24 cellular contexts compared by ENCODE assay signal in genomic region chr6:349491-349921, GRCh38. TPM values are rescaled to one million over a fixed set of nuclear protein-coding genes. Genes with fewer than 3 reads are reported as not detected.
DNase-seq lines count a peak whose midpoint lies in the region; ATAC-seq and TF ChIP-seq lines count a peak whose summit lies in the region.
"Had no signal": no experiment of that assay in that cellular context is flagged by ENCODE, and none has a peak within 500 bp of the region (broad histone marks: within the 10 kb centered on the region; RNA-seq: fewer than 3 reads in every experiment).

No MANE protein-coding gene starts in this region.

- H3K9ac ChIP-seq in neuronal stem cell (ENCODE audit: low read depth, low read length, poor library complexity) (peak overlapping the region; percentile 52), mesenchymal stem cell (ENCODE audit: low read length) (no peak overlapping the region)
- H3K9ac ChIP-seq: KMS-11 had no signal

- H4K91ac ChIP-seq in neuronal stem cell (ENCODE audit: low read depth, low read length, poor library complexity) (no peak overlapping the region), mesenchymal stem cell (ENCODE audit: low read length) (no peak overlapping the region)

- H3K27ac ChIP-seq in neuronal stem cell (replicated peaks; ENCODE audit: low read length) = no peak overlapping the region
- H3K27ac ChIP-seq in mesenchymal stem cell (ENCODE audit: low read length, poor library complexity, severe bottlenecking) = no peak overlapping the region
- H3K27ac ChIP-seq: 22Rv1, KMS-11, PC-9, SJSA1 had no signal

- H2BK5ac ChIP-seq in neuronal stem cell (ENCODE audit: low read length) = no peak overlapping the region
- no peak overlapping the region for H2BK5ac ChIP-seq in mesenchymal stem cell (ENCODE audit: low read depth, low read length, poor library complexity, severe bottlenecking)

- no peaks in the 10 kb centered on the region for H3K4me1 Mint-ChIP-seq in chondrocyte (ENCODE audit: low read depth)

- H3K14ac ChIP-seq in neuronal stem cell (ENCODE audit: low read length) (no peak overlapping the region), mesenchymal stem cell (ENCODE audit: low read length in 2 of 2) (no peak overlapping the region)

- H2BK15ac ChIP-seq in neuronal stem cell (ENCODE audit: low read length) (no peak overlapping the region), mesenchymal stem cell (ENCODE audit: low read depth, poor library complexity, severe bottlenecking) (no peak overlapping the region)

- no CpG with 5 or more reads among the region's 6 CpGs for WGBS in neuronal stem cell (ENCODE audit: extremely low coverage in 2 of 2, insufficient read length in 2 of 2, insufficient replicate concordance in 1 of 2), 2 donors
- WGBS in mesenchymal stem cell = 82% methylated on average over 6 of the region's 6 CpGs

- H2AFZ ChIP-seq in neuronal stem cell (ENCODE audit: low read length) (no peak overlapping the region), mesenchymal stem cell (ENCODE audit: low read depth, low read length) (no peak overlapping the region)
- H2AFZ ChIP-seq: PC-9 had no signal

- H3K4ac ChIP-seq in neuronal stem cell (ENCODE audit: low read length) (no peak overlapping the region), mesenchymal stem cell (ENCODE audit: low read depth in 1 of 2, low read length in 2 of 2) (no peak overlapping the region)

- H2AK5ac ChIP-seq in neuronal stem cell (ENCODE audit: low read depth, low read length) (no peak overlapping the region), mesenchymal stem cell (ENCODE audit: low read length, severe bottlenecking) (no peak overlapping the region)

- no peak overlapping the region for H3K18ac ChIP-seq in neuronal stem cell (ENCODE audit: low read length)
- no peak overlapping the region for H3K18ac ChIP-seq in mesenchymal stem cell (ENCODE audit: low read depth in 1 of 2, low read length in 2 of 2)

- H3K4me3 ChIP-seq in neuronal stem cell (ENCODE audit: low read length in 2 of 2) (no peak overlapping the region), mesenchymal stem cell (ENCODE audit: insufficient read depth in 1 of 2, low read depth in 1 of 2, low read length in 2 of 2) (no peak overlapping the region)
- H3K4me3 ChIP-seq: PC-9, SJSA1 had no signal

- no peaks in the 10 kb centered on the region for H3K27me3 Mint-ChIP-seq in chondrocyte (ENCODE audit: low read depth)

- peaks cover 7 to 8% of the 10 kb centered on the region in 2 donors for H3K36me3 ChIP-seq in neuronal stem cell (replicated peaks in 1 of 2; ENCODE audit: control insufficient read depth in 2 of 2, insufficient read depth in 2 of 2, low read length in 2 of 2)
- peaks cover 21 to 29% of the 10 kb centered on the region in 2 experiments for H3K36me3 ChIP-seq in mesenchymal stem cell (ENCODE audit: control insufficient read depth in 1 of 2, insufficient read depth in 2 of 2, low read depth in 1 of 2, low read length in 2 of 2)
- H3K36me3 ChIP-seq: SJSA1 had no signal

- no peak for TF ChIP-seq CTCF in chondrocyte (IDR thresholded peaks at IDR 0.05)

- H2BK12ac ChIP-seq in neuronal stem cell (ENCODE audit: low read length) = no peak overlapping the region
- H2BK12ac ChIP-seq in mesenchymal stem cell (ENCODE audit: low read length in 2 of 2) = no peak overlapping the region

- DNase-seq in Right ventricle myocardium inferior (ENCODE audit: missing footprints) = peak; percentile 57
- DNase-seq in left cardiac atrium = no peak
- DNase-seq in chondrocyte (ENCODE audit: low spot score) = peak; percentile 94
- DNase-seq in neuronal stem cell (ENCODE audit: low spot score) = no peak
- no peak for DNase-seq in OCI-M2 (lab: John Stamatoyannopoulos, UW; ENCODE audit: unreplicated experiment)
- DNase-seq in mesenchymal stem cell = no peak
- DNase-seq: Calu3, DMS79 treated with DMSO at 0.1 percent for 48 hours, GF-D8, H9, MM.1S, NCI-H1417, NCI-H1694, NCI-H2081, NCI-H226, NCI-H510A, NCI-H69, PC-9 had no signal

- H3K23ac ChIP-seq in neuronal stem cell (ENCODE audit: low read depth, low read length, poor library complexity) = no peak overlapping the region
- no peak overlapping the region for H3K23ac ChIP-seq in mesenchymal stem cell (ENCODE audit: low read length in 2 of 2)

- peaks cover 0 to 37% of the 10 kb centered on the region in 2 donors for H3K9me3 ChIP-seq in neuronal stem cell (replicated peaks in 1 of 2; ENCODE audit: control insufficient read depth in 2 of 2, insufficient read depth in 1 of 2, low read depth in 1 of 2, low read length in 2 of 2)
- H3K9me3 ChIP-seq in mesenchymal stem cell (ENCODE audit: control insufficient read depth, low read length) = no peaks in the 10 kb centered on the region
- H3K9me3 ChIP-seq: SJSA1 had no signal

- intact Hi-C loops in Right ventricle myocardium inferior (cut with DNase I) (no loop called here), left cardiac atrium (cut with DNase I) (no loop called here)

- ATAC-seq in Right ventricle myocardium inferior = no peak
- ATAC-seq in left cardiac atrium = no peak
- no peak for ATAC-seq in HG02678 (IDR thresholded peaks at IDR 0.05; ENCODE audit: unreplicated experiment)
- ATAC-seq in GM18867 (IDR thresholded peaks at IDR 0.05; ENCODE audit: unreplicated experiment) = no peak

- H3K4me2 ChIP-seq in neuronal stem cell (ENCODE audit: insufficient read depth, low read length, poor library complexity, severe bottlenecking) = no peak overlapping the region
- no peak overlapping the region for H3K4me2 ChIP-seq in mesenchymal stem cell (ENCODE audit: low read length, poor library complexity, severe bottlenecking)
- H3K4me2 ChIP-seq: KMS-11, PC-9 had no signal

- H3K27me3 ChIP-seq in neuronal stem cell (ENCODE audit: control insufficient read depth in 3 of 3, insufficient read depth in 3 of 3, low read depth in 1 of 3, low read length in 3 of 3) = no peaks in the 10 kb centered on the region
- H3K27me3 ChIP-seq in mesenchymal stem cell (ENCODE audit: control insufficient read depth in 1 of 2, insufficient read depth in 1 of 2, low read length in 2 of 2) = no peaks in the 10 kb centered on the region
- H3K27me3 ChIP-seq: SJSA1 had no signal

- H3K4me1 ChIP-seq in neuronal stem cell (ENCODE audit: control insufficient read depth in 2 of 2, insufficient read depth in 1 of 2, low read depth in 1 of 2, low read length in 2 of 2) = no peaks in the 10 kb centered on the region
- peaks cover 5% of the 10 kb centered on the region for H3K4me1 ChIP-seq in mesenchymal stem cell (ENCODE audit: control insufficient read depth, insufficient read depth, low read depth, low read length)

- H3K4me3 Mint-ChIP-seq in chondrocyte (ENCODE audit: unreplicated experiment) = no peak overlapping the region
- H3K4me3 Mint-ChIP-seq: H9 had no signal

- H4K8ac ChIP-seq in neuronal stem cell (ENCODE audit: low read depth, low read length) (no peak overlapping the region), mesenchymal stem cell (ENCODE audit: low read length) (no peak overlapping the region)

- no peak overlapping the region for H2BK120ac ChIP-seq in neuronal stem cell (ENCODE audit: low read depth, low read length)
- H2BK120ac ChIP-seq in mesenchymal stem cell (ENCODE audit: low read depth, low read length) = no peak overlapping the region

- H3K27ac Mint-ChIP-seq in chondrocyte (ENCODE audit: unreplicated experiment) = no peak overlapping the region
- H3K27ac Mint-ChIP-seq: H9 had no signal

- peaks cover 2% of the 10 kb centered on the region for H3K79me1 ChIP-seq in neuronal stem cell (ENCODE audit: low read depth, low read length)
- no peaks in the 10 kb centered on the region for H3K79me1 ChIP-seq in mesenchymal stem cell (replicated peaks; ENCODE audit: low read length, poor library complexity, severe bottlenecking)

- peaks cover 16% of the 10 kb centered on the region for H3K36me3 Mint-ChIP-seq in chondrocyte (ENCODE audit: low read depth)

- H3K9me3 Mint-ChIP-seq in chondrocyte (ENCODE audit: low read depth) = peaks cover 10% of the 10 kb centered on the region

RNA-seq across cellular contexts. Expression of gene IRF4, which starts 42.0 kb away (rescaled TPM):
- 0.68 TPM for total RNA-seq in Right ventricle myocardium inferior
- total RNA-seq in left cardiac atrium = 1 to 10 TPM in 1 of 2 donors, under 1 TPM in 1; 0.65 to 1.6 TPM
- total RNA-seq in chondrocyte = 0.05 TPM in 1 of 3 replicates, not detected in the others
- 0.42 TPM for polyA plus RNA-seq in neuronal stem cell (2013, experiment 1 of 2)
- polyA plus RNA-seq in neuronal stem cell (2013, experiment 2 of 2) = 0.48 TPM
- 0.01 TPM for polyA plus RNA-seq in mesenchymal stem cell (2013, experiment 1 of 2)
- 0.03 TPM for polyA plus RNA-seq in mesenchymal stem cell (2013, experiment 2 of 2)
- total RNA-seq: Calu3, PC-9 had no signal
- polyA plus RNA-seq: BJ had no signal

RNA-seq across cellular contexts. Expression of gene DUSP22, which starts 57.2 kb away (rescaled TPM):
- 50.0 TPM for total RNA-seq in Right ventricle myocardium inferior
- 10 to 100 TPM; 53.9 to 57.4 TPM for total RNA-seq in left cardiac atrium
- total RNA-seq in chondrocyte = 24.6 to 35.8 TPM (median 34.2 TPM) in 3 replicates
- 44.1 TPM for polyA plus RNA-seq in neuronal stem cell (2013, experiment 1 of 2)
- 44.2 TPM for polyA plus RNA-seq in neuronal stem cell (2013, experiment 2 of 2)
- polyA plus RNA-seq in mesenchymal stem cell (2013, experiment 1 of 2) = 27.0 TPM
- polyA plus RNA-seq in mesenchymal stem cell (2013, experiment 2 of 2) = 27.3 TPM

Comparison
In these comparisons a context has a peak if more than half of its experiments do, and no peak if none do; other contexts are left out.
1. DNase-seq: peak in Right ventricle myocardium inferior (single experiment) and chondrocyte (single experiment); none in left cardiac atrium (single experiment), neuronal stem cell (single experiment), OCI-M2 (single experiment) and mesenchymal stem cell (single experiment).